In the genomic region with DNA sequence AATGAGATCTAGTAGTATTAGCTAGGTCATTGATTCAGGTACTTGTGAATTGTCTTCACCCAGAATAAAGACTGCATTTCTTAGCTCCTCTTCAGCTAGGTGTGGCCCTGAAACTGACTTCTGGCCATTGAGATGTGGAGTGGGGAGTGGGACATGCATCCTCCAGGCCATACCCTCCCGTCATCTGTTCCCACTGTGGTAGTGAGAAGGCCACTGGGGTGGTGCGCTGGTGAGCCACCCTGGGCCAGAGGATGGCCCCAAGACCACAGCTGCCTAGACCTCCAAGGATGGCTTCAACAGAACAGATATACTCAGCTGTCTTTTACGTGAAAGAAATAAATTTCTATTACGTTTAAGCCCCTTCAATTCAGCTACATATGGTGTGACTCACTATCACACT, we compare ENCODE assay signal across 31 cellular contexts. TPM values are rescaled to one million over a fixed set of nuclear protein-coding genes. Genes with fewer than 3 reads are reported as not detected.
"Had no signal": no experiment of that assay in that cellular context is flagged by ENCODE, and none has a peak within 500 bp of the region (broad histone marks: within the 10 kb centered on the region; RNA-seq: fewer than 3 reads in every experiment).

No MANE protein-coding gene starts in this region.

- H3K36me3 ChIP-seq: ascending aorta, brain microvascular endothelial cell, esophagus muscularis mucosa, gastrocnemius medialis, heart left ventricle had no signal

- H3K4me1 Mint-ChIP-seq: activated CD4-positive, alpha-beta memory T cell treated with anti-CD3 and anti-CD28 coated beads, Interleukin-2, amount 10 ng/mL, durations not matched to agents 7 days and 5 days; activated CD4-positive, alpha-beta T cell treated with anti-CD3 and anti-CD28 coated beads for 36 hours; activated CD4-positive, alpha-beta T cell treated with anti-CD3 and anti-CD28 coated beads, Interleukin-2, amount 10 ng/mL, durations not matched to agents 24 days and 14 days; activated naive CD4-positive, alpha-beta T cell treated with anti-CD3 and anti-CD28 coated beads, Interleukin-2, amount 10 ng/mL, durations not matched to agents 7 days and 5 days; activated naive CD8-positive, alpha-beta T cell treated with anti-CD3 and anti-CD28 coated beads, Interleukin-2, amount 10 ng/mL, durations not matched to agents 7 days and 5 days; central memory CD8-positive, alpha-beta T cell had no signal

- H3K9me3 ChIP-seq: gastrocnemius medialis had no signal

- H3K4me1 ChIP-seq: ascending aorta, esophagus muscularis mucosa, foreskin keratinocyte, gastrocnemius medialis, heart left ventricle had no signal

- DNase-seq: activated CD4-positive, alpha-beta memory T cell treated with anti-CD3 and anti-CD28 coated beads, Interleukin-2, amount 10 ng/mL, durations not matched to agents 7 days and 5 days; activated CD4-positive, alpha-beta T cell treated with anti-CD3 and anti-CD28 coated beads for 36 hours; activated CD4-positive, alpha-beta T cell treated with anti-CD3 and anti-CD28 coated beads, Interleukin-2, amount 10 ng/mL, durations not matched to agents 24 days and 14 days; activated CD4-positive, alpha-beta T cell treated with anti-CD3 and anti-CD28 coated beads, Interleukin-2, amount 50 U/mL, for 4 hours; activated CD4-positive, CD25-positive, alpha-beta regulatory T cell; activated CD4-positive, CD25-positive, alpha-beta regulatory T cell treated with anti-CD3 and anti-CD28 coated beads, Interleukin-2, amount 50 U/mL, for 72 hours; activated CD8-positive, alpha-beta memory T cell treated with anti-CD3 and anti-CD28 coated beads, Interleukin-2, amount 50 U/mL, for 48 hours; activated gamma-delta T cell; activated naive CD4-positive, alpha-beta T cell; activated naive CD4-positive, alpha-beta T cell treated with anti-CD3 and anti-CD28 coated beads, Interleukin-2, amount 10 ng/mL, durations not matched to agents 7 days and 5 days; activated naive CD8-positive, alpha-beta T cell treated with anti-CD3 and anti-CD28 coated beads, Interleukin-2, amount 10 ng/mL, durations not matched to agents 7 days and 5 days; activated T-cell treated with anti-CD3 and anti-CD28 coated beads for 4 hours; activated T-cell treated with anti-CD3 and anti-CD28 coated beads, Interleukin-2, amount 50 U/mL, for 24 hours; activated T-cell treated with anti-CD3 and anti-CD28 coated beads, Interleukin-2, amount 50 U/mL, for 72 hours; brain microvascular endothelial cell; cortex of kidney; dermis blood vessel endothelial cell; effector CD4-positive, alpha-beta T cell; effector memory CD8-positive, alpha-beta T cell; erythroblast; foreskin keratinocyte; gastrocnemius medialis; glutamatergic neuron; heart left ventricle; T-helper 2 cell had no signal

- H3K27ac Mint-ChIP-seq: activated CD4-positive, alpha-beta memory T cell treated with anti-CD3 and anti-CD28 coated beads, Interleukin-2, amount 10 ng/mL, durations not matched to agents 7 days and 5 days; activated CD4-positive, alpha-beta T cell treated with anti-CD3 and anti-CD28 coated beads for 36 hours; activated CD4-positive, alpha-beta T cell treated with anti-CD3 and anti-CD28 coated beads, Interleukin-2, amount 10 ng/mL, durations not matched to agents 24 days and 14 days; activated naive CD4-positive, alpha-beta T cell treated with anti-CD3 and anti-CD28 coated beads, Interleukin-2, amount 10 ng/mL, durations not matched to agents 7 days and 5 days; activated naive CD4-positive, alpha-beta T cell treated with anti-CD3 and anti-CD28 coated beads, Interleukin-2, amount 50 U/mL, for 72 hours; activated naive CD8-positive, alpha-beta T cell treated with anti-CD3 and anti-CD28 coated beads, Interleukin-2, amount 10 ng/mL, durations not matched to agents 7 days and 5 days; activated T-cell treated with anti-CD3 and anti-CD28 coated beads, Interleukin-2, amount 50 U/mL, for 24 hours; activated T-cell treated with anti-CD3 and anti-CD28 coated beads, Interleukin-2, amount 50 U/mL, for 72 hours; effector memory CD8-positive, alpha-beta T cell had no signal

- H3K27me3 ChIP-seq: ascending aorta, brain microvascular endothelial cell, esophagus muscularis mucosa, gastrocnemius medialis, heart left ventricle had no signal

- H3K9me3 Mint-ChIP-seq: activated CD4-positive, alpha-beta memory T cell treated with anti-CD3 and anti-CD28 coated beads, Interleukin-2, amount 10 ng/mL, durations not matched to agents 7 days and 5 days; activated CD4-positive, alpha-beta T cell treated with anti-CD3 and anti-CD28 coated beads, Interleukin-2, amount 10 ng/mL, durations not matched to agents 24 days and 14 days; activated naive CD4-positive, alpha-beta T cell treated with anti-CD3 and anti-CD28 coated beads, Interleukin-2, amount 10 ng/mL, durations not matched to agents 7 days and 5 days had no signal

- H3K4me3 Mint-ChIP-seq: activated CD4-positive, alpha-beta memory T cell treated with anti-CD3 and anti-CD28 coated beads, Interleukin-2, amount 10 ng/mL, durations not matched to agents 7 days and 5 days; activated CD4-positive, alpha-beta T cell treated with anti-CD3 and anti-CD28 coated beads for 36 hours; activated CD4-positive, alpha-beta T cell treated with anti-CD3 and anti-CD28 coated beads, Interleukin-2, amount 10 ng/mL, durations not matched to agents 24 days and 14 days; activated naive CD4-positive, alpha-beta T cell treated with anti-CD3 and anti-CD28 coated beads, Interleukin-2, amount 10 ng/mL, durations not matched to agents 7 days and 5 days; activated naive CD8-positive, alpha-beta T cell treated with anti-CD3 and anti-CD28 coated beads, Interleukin-2, amount 10 ng/mL, durations not matched to agents 7 days and 5 days; activated T-cell treated with anti-CD3 and anti-CD28 coated beads, Interleukin-2, amount 50 U/mL, for 24 hours; activated T-cell treated with anti-CD3 and anti-CD28 coated beads, Interleukin-2, amount 50 U/mL, for 72 hours; central memory CD8-positive, alpha-beta T cell; effector memory CD8-positive, alpha-beta T cell had no signal

- H3K36me3 Mint-ChIP-seq: activated naive CD4-positive, alpha-beta T cell treated with anti-CD3 and anti-CD28 coated beads, Interleukin-2, amount 10 ng/mL, durations not matched to agents 7 days and 5 days; activated naive CD8-positive, alpha-beta T cell treated with anti-CD3 and anti-CD28 coated beads, Interleukin-2, amount 10 ng/mL, durations not matched to agents 7 days and 5 days had no signal

- FAIRE-seq: bronchial epithelial cell, colon had no signal

- H3K27me3 Mint-ChIP-seq: activated CD4-positive, alpha-beta T cell treated with anti-CD3 and anti-CD28 coated beads for 36 hours; activated naive CD4-positive, alpha-beta T cell treated with anti-CD3 and anti-CD28 coated beads, Interleukin-2, amount 10 ng/mL, durations not matched to agents 7 days and 5 days; activated naive CD8-positive, alpha-beta T cell treated with anti-CD3 and anti-CD28 coated beads, Interleukin-2, amount 10 ng/mL, durations not matched to agents 7 days and 5 days; activated T-cell treated with anti-CD3 and anti-CD28 coated beads, Interleukin-2, amount 50 U/mL, for 24 hours had no signal

- H3K4me3 ChIP-seq: ascending aorta, esophagus muscularis mucosa, gastrocnemius medialis, heart left ventricle had no signal

- H3K27ac ChIP-seq: ascending aorta, brain microvascular endothelial cell, esophagus muscularis mucosa, foreskin keratinocyte, gastrocnemius medialis, heart left ventricle had no signal

RNA-seq across cellular contexts. Expression of gene TRIM9, which starts 36.5 kb away (rescaled TPM):
- total RNA-seq: dermis blood vessel endothelial cell had no signal
